Comparison of ENCODE assay signal across 19 cellular contexts in the genomic region with DNA sequence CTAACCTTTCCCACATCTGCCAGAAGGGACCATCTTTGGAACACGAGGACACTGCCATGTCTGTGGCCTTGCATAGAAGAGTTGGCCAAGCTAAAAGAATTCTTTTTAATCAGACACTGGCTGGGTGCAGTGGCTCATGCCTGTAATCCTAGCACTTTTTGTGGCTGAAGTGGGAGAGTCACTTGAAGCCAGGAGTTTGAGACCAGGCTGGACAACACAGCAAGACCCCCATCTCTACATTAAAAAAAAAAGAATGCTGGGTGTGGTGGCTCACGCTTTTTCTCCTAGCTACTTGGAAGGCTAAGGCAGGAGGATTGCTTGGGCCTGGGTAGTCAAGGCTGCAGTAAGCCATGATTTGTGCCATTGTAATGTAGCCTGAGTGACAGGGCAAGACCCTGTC.
"Had no signal": no experiment of that assay in that cellular context is flagged by ENCODE, and none has a peak within 500 bp of the region (broad histone marks: within the 10 kb centered on the region; RNA-seq: fewer than 3 reads in every experiment).

No MANE protein-coding gene starts in this region.

- DNase-seq: cortex of kidney; dorsolateral prefrontal cortex; effector CD8-positive, alpha-beta T cell; gastrocnemius medialis; left colon; left ventricle myocardium superior; mesendoderm; naive B cell; right lobe of liver; stimulated activated CD4-positive, alpha-beta T cell treated with anti-CD3 and anti-CD28 coated beads, Interleukin-4, amount 100 ng/mL, for 1 hour; stimulated activated CD8-positive, alpha-beta memory T cell treated with anti-CD3 and anti-CD28 coated beads, Interleukin-4, amount 100 ng/mL, for 48 hours; stimulated activated naive CD8-positive, alpha-beta T cell treated with anti-CD3 and anti-CD28 coated beads, Interleukin-15, Interleukin-2, amounts not matched to agents 100 U/mL and 50 U/mL, for 24 hours; testis had no signal

- H3K9me3 Mint-ChIP-seq: naive B cell; nephron; stimulated activated effector memory CD8-positive, alpha-beta T cell treated with anti-CD3 and anti-CD28 coated beads, Interleukin-12 subunit alpha, Interleukin-12 subunit beta, amount 100 ng/mL, for 72 hours had no signal

- H3K9me3 ChIP-seq: gastrocnemius medialis, prostate gland, right lobe of liver, testis, tibial nerve had no signal

- H3K27me3 ChIP-seq: dorsolateral prefrontal cortex, gastrocnemius medialis, right lobe of liver, testis, tibial nerve had no signal

- ATAC-seq: gastrocnemius medialis; left colon; left ventricle myocardium superior; stimulated activated effector memory CD8-positive, alpha-beta T cell treated with anti-CD3 and anti-CD28 coated beads, Interleukin-12 subunit alpha, Interleukin-12 subunit beta, amount 100 ng/mL, for 72 hours; stimulated activated naive CD8-positive, alpha-beta T cell treated with anti-CD3 and anti-CD28 coated beads, Interleukin-15, Interleukin-2, amounts not matched to agents 100 U/mL and 50 U/mL, for 24 hours had no signal

- H3K4me1 Mint-ChIP-seq: naive B cell; stimulated activated effector memory CD8-positive, alpha-beta T cell treated with anti-CD3 and anti-CD28 coated beads, Interleukin-12 subunit alpha, Interleukin-12 subunit beta, amount 100 ng/mL, for 72 hours had no signal

- H3K4me3 ChIP-seq: dorsolateral prefrontal cortex, gastrocnemius medialis, lung, prostate gland, right lobe of liver, testis, tibial nerve had no signal

- H3K4me1 ChIP-seq: parathyroid adenoma, testis had no signal

- H3K4me3 Mint-ChIP-seq: naive B cell; nephron; stimulated activated effector memory CD8-positive, alpha-beta T cell treated with anti-CD3 and anti-CD28 coated beads, Interleukin-12 subunit alpha, Interleukin-12 subunit beta, amount 100 ng/mL, for 72 hours had no signal

- H3K27ac ChIP-seq: gastrocnemius medialis, parathyroid adenoma, prostate gland, testis, tibial nerve had no signal

- H3K27me3 Mint-ChIP-seq: naive B cell had no signal

- H3K27ac Mint-ChIP-seq: naive B cell; nephron; stimulated activated effector memory CD8-positive, alpha-beta T cell treated with anti-CD3 and anti-CD28 coated beads, Interleukin-12 subunit alpha, Interleukin-12 subunit beta, amount 100 ng/mL, for 72 hours had no signal

- H2AFZ ChIP-seq: parathyroid adenoma had no signal

- H3K9ac ChIP-seq: parathyroid adenoma had no signal
